ENCODE assay signal across 8 cellular contexts in genomic region chr7:76262683-76263402, GRCh38. TPM values are rescaled to one million over a fixed set of nuclear protein-coding genes. Genes with fewer than 3 reads are reported as not detected.
DNase-seq lines count a peak whose midpoint lies in the region; ATAC-seq and TF ChIP-seq lines count a peak whose summit lies in the region.

No MANE protein-coding gene starts in this region.

- H3K36me3 ChIP-seq in thoracic aorta: no peaks in the 10 kb centered on the region

- peaks cover 5% of the 10 kb centered on the region for H3K27me3 ChIP-seq in thoracic aorta (replicated peaks; ENCODE audit: insufficient read depth)

- H3K4me3 ChIP-seq in thoracic aorta: no peak overlapping the region

- H3K36me3 Mint-ChIP-seq in activated T-cell treated with anti-CD3 and anti-CD28 coated beads, Interleukin-2, amount 50 U/mL, for 24 hours (ENCODE audit: low read depth): no peaks in the 10 kb centered on the region
- H3K36me3 Mint-ChIP-seq in chondrocyte (ENCODE audit: low read depth): no peaks in the 10 kb centered on the region

- peaks cover 8% of the 10 kb centered on the region for H3K4me1 Mint-ChIP-seq in activated T-cell treated with anti-CD3 and anti-CD28 coated beads, Interleukin-2, amount 50 U/mL, for 24 hours (ENCODE audit: low read depth)
- H3K4me1 Mint-ChIP-seq in chondrocyte (ENCODE audit: low read depth): peaks cover 2% of the 10 kb centered on the region

- TF ChIP-seq CTCF in chondrocyte (IDR thresholded peaks at IDR 0.05) (peak; percentile 85), thoracic aorta (IDR thresholded peaks at IDR 0.05) (peak; percentile 37)

- peaks cover 62% of the 10 kb centered on the region for H3K27me3 Mint-ChIP-seq in activated T-cell treated with anti-CD3 and anti-CD28 coated beads, Interleukin-2, amount 50 U/mL, for 24 hours
- peaks cover 9% of the 10 kb centered on the region for H3K27me3 Mint-ChIP-seq in chondrocyte (ENCODE audit: low read depth)

- no peak overlapping the region for H3K27ac Mint-ChIP-seq in activated T-cell treated with anti-CD3 and anti-CD28 coated beads, Interleukin-2, amount 50 U/mL, for 24 hours
- no peak overlapping the region for H3K27ac Mint-ChIP-seq in chondrocyte (ENCODE audit: unreplicated experiment)

- no peaks in the 10 kb centered on the region for H3K9me3 Mint-ChIP-seq in activated T-cell treated with anti-CD3 and anti-CD28 coated beads, Interleukin-2, amount 50 U/mL, for 24 hours
- no peaks in the 10 kb centered on the region for H3K9me3 Mint-ChIP-seq in chondrocyte (ENCODE audit: low read depth)

- intact Hi-C loops in left colon (cut with DNase I, micrococcal nuclease): no loop called here

- H3K27ac ChIP-seq in thoracic aorta: no peak overlapping the region

- peak; percentile 85 for ATAC-seq in left colon
- ATAC-seq in thoracic aorta (ENCODE audit: insufficient number of reproducible peaks, low FRiP score, low read depth): no peak
- no peak for ATAC-seq in GM19455 (IDR thresholded peaks at IDR 0.05; ENCODE audit: unreplicated experiment)

- peaks cover 7 to 13% of the 10 kb centered on the region in 2 donors for H3K4me1 ChIP-seq in thoracic aorta (ENCODE audit: control insufficient read depth in 1 of 2, low read depth in 2 of 2)

- DNase-seq in activated T-cell treated with anti-CD3 and anti-CD28 coated beads for 24 hours (ENCODE audit: low read depth) (peak; percentile 12), Kasumi-1 (lab: John Stamatoyannopoulos, UW) (peak; percentile 63 to 66), RPMI8226 (peak; percentile 70), chondrocyte (ENCODE audit: low spot score) (no peak), left colon (peak; percentile 40 to 62), thoracic aorta (ENCODE audit: low spot score) (no peak)
- DNase-seq in activated T-cell treated with anti-CD3 and anti-CD28 coated beads, Interleukin-2, amount 50 U/mL, for 24 hours: no peak

- no peak overlapping the region for H3K4me3 Mint-ChIP-seq in activated T-cell treated with anti-CD3 and anti-CD28 coated beads, Interleukin-2, amount 50 U/mL, for 24 hours
- no peak overlapping the region for H3K4me3 Mint-ChIP-seq in chondrocyte (ENCODE audit: unreplicated experiment)

- no peaks in the 10 kb centered on the region for H3K9me3 ChIP-seq in thoracic aorta

RNA-seq across cellular contexts. Expression of gene HSPB1, which starts 39.6 kb away (rescaled TPM):
- total RNA-seq in chondrocyte: 1,313 to 1,335 TPM (median 1,322 TPM) in 3 replicates
- total RNA-seq in left colon: 100 to 1,000 TPM; 327 to 513 TPM
- 1,000 to 10,000 TPM; 1,835 to 2,623 TPM for total RNA-seq in thoracic aorta

Comparison
In these comparisons a context has a peak if more than half of its experiments do, and no peak if none do; other contexts are left out.
1. DNase-seq: peak in activated T-cell treated with anti-CD3 and anti-CD28 coated beads for 24 hours (single experiment), Kasumi-1 (2 of 2), RPMI8226 (single experiment) and left colon (2 of 2); none in activated T-cell treated with anti-CD3 and anti-CD28 coated beads, Interleukin-2, amount 50 U/mL, for 24 hours (single experiment), chondrocyte (single experiment) and thoracic aorta (single experiment).